In genomic region chr19:7258042-7258839, GRCh38 we compare ENCODE assay signal across 21 cellular contexts.
"Had no signal": no experiment of that assay in that cellular context is flagged by ENCODE, and none has a peak within 500 bp of the region (broad histone marks: within the 10 kb centered on the region; RNA-seq: fewer than 3 reads in every experiment).

No MANE protein-coding gene starts in this region.

- H2AFZ ChIP-seq: parathyroid adenoma had no signal

- H3K27ac ChIP-seq: brain microvascular endothelial cell, parathyroid adenoma, tibial nerve had no signal

- H3K36me3 ChIP-seq: brain microvascular endothelial cell had no signal

- H3K4me3 ChIP-seq: tibial nerve had no signal

- ATAC-seq: activated CD8-positive, alpha-beta T cell treated with anti-CD3 and anti-CD28 coated beads for 36 hours; activated T-helper 17 cell treated with anti-CD3 and anti-CD28 coated beads, Interleukin-2, amount 50 U/mL, for 72 hours; naive thymus-derived CD4-positive, alpha-beta T cell had no signal

- H3K27me3 ChIP-seq: brain microvascular endothelial cell, tibial nerve had no signal

- DNase-seq: activated CD4-positive, alpha-beta T cell treated with anti-CD3 and anti-CD28 coated beads, Interleukin-2, amount 10 ng/mL, durations not matched to agents 24 days and 14 days; activated CD8-positive, alpha-beta T cell treated with anti-CD3 and anti-CD28 coated beads for 36 hours; activated naive CD4-positive, alpha-beta T cell treated with anti-CD3 and anti-CD28 coated beads for 36 hours; activated T-cell treated with anti-CD3 and anti-CD28 coated beads, Interleukin-2, amount 50 U/mL, for 1 hour; anterior cingulate cortex; brain microvascular endothelial cell; cortex of kidney; erythroblast; foreskin melanocyte; left ventricle myocardium superior; naive thymus-derived CD4-positive, alpha-beta T cell; stimulated activated CD4-positive, alpha-beta T cell treated with anti-CD3 and anti-CD28 coated beads, Interleukin-12 subunit alpha, Interleukin-12 subunit beta, amount 100 ng/mL, for 4 hours; stimulated activated CD4-positive, alpha-beta T cell treated with anti-CD3 and anti-CD28 coated beads, Interleukin-1b, Interleukin-23, amount 100 ng/mL, for 48 hours; stimulated activated CD8-positive, alpha-beta memory T cell treated with anti-CD3 and anti-CD28 coated beads, Interleukin-4, amount 100 ng/mL, for 48 hours; stimulated activated naive CD4-positive, alpha-beta T cell; substantia nigra; T-helper 9 cell had no signal

- H3K9me3 ChIP-seq: tibial nerve had no signal

- FAIRE-seq: endometrium had no signal
